ENCODE assay signal across 17 cellular contexts in the genomic region with DNA sequence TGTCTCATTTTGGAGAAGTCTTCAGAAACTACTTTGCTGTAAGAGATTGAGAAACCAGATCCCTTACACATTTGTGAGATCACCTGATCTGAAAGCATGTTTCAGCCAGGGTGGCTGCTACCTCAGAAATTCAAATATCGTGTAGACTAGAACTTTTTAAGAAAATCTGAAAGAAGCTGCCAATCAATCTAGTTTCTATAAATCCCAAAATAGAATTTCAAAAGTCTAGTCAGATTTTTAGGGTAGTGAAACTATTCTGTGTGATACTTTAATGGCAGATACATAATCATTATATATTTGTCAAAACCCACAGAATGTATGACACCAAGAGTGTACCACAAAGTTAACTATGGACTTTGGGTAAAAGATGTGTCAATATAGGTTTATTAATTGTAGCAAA.
DNase-seq lines count a peak whose midpoint lies in the region; ATAC-seq and TF ChIP-seq lines count a peak whose summit lies in the region.
"Had no signal": no experiment of that assay in that cellular context is flagged by ENCODE, and none has a peak within 500 bp of the region (broad histone marks: within the 10 kb centered on the region; RNA-seq: fewer than 3 reads in every experiment).

No MANE protein-coding gene starts in this region.

- no peaks in the 10 kb centered on the region for H3K9me3 ChIP-seq in T-helper 17 cell (ENCODE audit: control insufficient read depth, low read length, poor library complexity, severe bottlenecking)
- no peaks in the 10 kb centered on the region for H3K9me3 ChIP-seq in ovary
- H3K9me3 ChIP-seq: BE2C, neutrophil had no signal

- H3K27ac Mint-ChIP-seq in T-helper 17 cell = no peak overlapping the region
- H3K27ac Mint-ChIP-seq in progenitor cell of endocrine pancreas = no peak overlapping the region
- H3K27ac Mint-ChIP-seq: activated naive CD8-positive, alpha-beta T cell treated with anti-CD3 and anti-CD28 coated beads for 36 hours; H9 had no signal

- H3K27me3 Mint-ChIP-seq in T-helper 17 cell (no peaks in the 10 kb centered on the region), progenitor cell of endocrine pancreas (peaks cover 3% of the 10 kb centered on the region)
- H3K27me3 Mint-ChIP-seq: activated naive CD8-positive, alpha-beta T cell treated with anti-CD3 and anti-CD28 coated beads for 36 hours had no signal

- no peaks in the 10 kb centered on the region for H3K9me3 Mint-ChIP-seq in progenitor cell of endocrine pancreas (ENCODE audit: low read depth)
- H3K9me3 Mint-ChIP-seq: H9 had no signal

- DNase-seq in T-helper 17 cell (no peak), islet precursor cell (no peak), progenitor cell of endocrine pancreas (ENCODE audit: low spot score, unreplicated experiment) (no peak), ovary (no peak)
- DNase-seq: activated naive CD8-positive, alpha-beta T cell treated with anti-CD3 and anti-CD28 coated beads for 36 hours; BE2C; central memory CD4-positive, alpha-beta T cell; DMS153; H9 had no signal

- intact Hi-C loops in ovary (cut with DNase I) = no loop called here

- peak; percentile 90 for ATAC-seq in GM18861 (IDR thresholded peaks at IDR 0.05; ENCODE audit: unreplicated experiment)
- ATAC-seq in GM21423 (IDR thresholded peaks at IDR 0.05; ENCODE audit: unreplicated experiment) = peak; percentile 77
- peak; percentile 71 for ATAC-seq in HG02973 (IDR thresholded peaks at IDR 0.05; ENCODE audit: unreplicated experiment)
- peak; percentile 41 for ATAC-seq in HG03558 (IDR thresholded peaks at IDR 0.05; ENCODE audit: extremely low read depth, unreplicated experiment)
- ATAC-seq in T-helper 17 cell = no peak

- TF ChIP-seq CTCF in progenitor cell of endocrine pancreas (IDR thresholded peaks at IDR 0.05; ENCODE audit: unreplicated experiment) (no peak), ovary (IDR thresholded peaks at IDR 0.05) (no peak)

- WGBS in ovary, 3 donors = 73 to 95% (median 81%) methylated on average over 1 of the region's 1 CpG

- H3K4me3 Mint-ChIP-seq in T-helper 17 cell (no peak overlapping the region), progenitor cell of endocrine pancreas (ENCODE audit: low read depth) (no peak overlapping the region)
- H3K4me3 Mint-ChIP-seq: activated naive CD8-positive, alpha-beta T cell treated with anti-CD3 and anti-CD28 coated beads for 36 hours; H9 had no signal

- H3K4me1 ChIP-seq in ovary (ENCODE audit: insufficient read depth) = no peaks in the 10 kb centered on the region
- H3K4me1 ChIP-seq: BE2C had no signal

- H3K4me1 Mint-ChIP-seq in T-helper 17 cell = no peaks in the 10 kb centered on the region
- H3K4me1 Mint-ChIP-seq in progenitor cell of endocrine pancreas (ENCODE audit: low read depth) = no peaks in the 10 kb centered on the region
- H3K4me1 Mint-ChIP-seq: activated naive CD8-positive, alpha-beta T cell treated with anti-CD3 and anti-CD28 coated beads for 36 hours; H9 had no signal

- no peak for TF ChIP-seq POLR2A in ovary (IDR thresholded peaks at IDR 0.05)

- H3K36me3 Mint-ChIP-seq in T-helper 17 cell (ENCODE audit: low read depth) = no peaks in the 10 kb centered on the region
- no peaks in the 10 kb centered on the region for H3K36me3 Mint-ChIP-seq in progenitor cell of endocrine pancreas (ENCODE audit: insufficient read depth)
- H3K36me3 Mint-ChIP-seq: activated naive CD8-positive, alpha-beta T cell treated with anti-CD3 and anti-CD28 coated beads for 36 hours had no signal

- no peak overlapping the region for H3K27ac ChIP-seq in ovary
- H3K27ac ChIP-seq: neutrophil, SK-N-MC, skin epidermis, VCaP had no signal

- no peaks in the 10 kb centered on the region for H3K27me3 ChIP-seq in ovary
- H3K27me3 ChIP-seq: BE2C, neutrophil had no signal

- TF ChIP-seq EP300 in ovary (IDR thresholded peaks at IDR 0.05) = no peak

- no peaks in the 10 kb centered on the region for H3K36me3 ChIP-seq in ovary
- H3K36me3 ChIP-seq: BE2C, neutrophil had no signal

- no peak overlapping the region for H3K4me3 ChIP-seq in ovary
- H3K4me3 ChIP-seq: SK-N-MC, skin epidermis had no signal
